Comparison of ENCODE assay signal across 19 cellular contexts in genomic region chr20:10367921-10368701, GRCh38.
"Had no signal": no experiment of that assay in that cellular context is flagged by ENCODE, and none has a peak within 500 bp of the region (broad histone marks: within the 10 kb centered on the region; RNA-seq: fewer than 3 reads in every experiment).

No MANE protein-coding gene starts in this region.

- H3K36me3 ChIP-seq: MG63 had no signal

- H3K4me3 ChIP-seq: MG63 had no signal

- ATAC-seq: SK-N-SH treated with all-trans-retinoic acid at 6 μM for 48 hours had no signal

- FAIRE-seq: RCC 7860 had no signal

- DNase-seq: Karpas-422, KG1, MG63, NCI-H1092 treated with DMSO at 0.1 percent for 48 hours, NCI-H1436 treated with DMSO at 0.1 percent for 48 hours, NCI-H1694, NCI-H187 treated with DMSO at 0.1 percent for 48 hours, NCI-H2029 treated with DMSO at 0.1 percent for 48 hours, NCI-H2171 treated with DMSO at 0.1 percent for 48 hours, NCI-H345, NCI-H446 treated with DMSO at 0.1 percent for 48 hours, NCI-H510A treated with DMSO at 0.1 percent for 48 hours, NCI-H526 treated with DMSO at 0.1 percent for 48 hours, NCI-H748 treated with DMSO at 0.1 percent for 48 hours, Right ventricle myocardium superior, RPMI8226, T-helper 1 cell had no signal

- H3K27me3 ChIP-seq: MG63 had no signal

- H3K9me3 ChIP-seq: MG63 had no signal
